1 cellular context compared by ENCODE assay signal in genomic region chr9:128120741-128121465, GRCh38.
TF ChIP-seq lines count a peak whose summit lies in the region.

No MANE protein-coding gene starts in this region.

TF ChIP-seq in GM12878, 131 proteins besides CTCF, POLR2A, EP300 and RAD21:
- no peak for TF ChIP-seq YBX1 (IDR thresholded peaks at IDR 0.05)
- TF ChIP-seq SMC3 (IDR thresholded peaks at IDR 0.05; ENCODE audit: borderline replicate concordance, low read length): no peak
- no peak for TF ChIP-seq BACH1 (IDR thresholded peaks at IDR 0.05; ENCODE audit: borderline replicate concordance)
- no peak for TF ChIP-seq ATF7 (IDR thresholded peaks at IDR 0.05; ENCODE audit: low read depth)
- no peak for TF ChIP-seq SRF (IDR thresholded peaks at IDR 0.05; ENCODE audit: low read depth in 2 of 2, low read length in 2 of 2)
- TF ChIP-seq IRF4 (IDR thresholded peaks at IDR 0.05; ENCODE audit: low read depth, low read length): no peak
- TF ChIP-seq NBN (IDR thresholded peaks at IDR 0.05): no peak
- no peak for TF ChIP-seq ZNF24 (IDR thresholded peaks at IDR 0.05)
- TF ChIP-seq ZBTB11 (CRISPR knock-in tag; IDR thresholded peaks at IDR 0.05): no peak
- TF ChIP-seq RCOR1 (conservative IDR thresholded peaks at IDR 0.05; ENCODE audit: low read depth, low read length): no peak
- no peak for TF ChIP-seq TBL1XR1 (IDR thresholded peaks at IDR 0.05; ENCODE audit: low read depth, low read length)
- TF ChIP-seq NR2C2 (IDR thresholded peaks at IDR 0.05; ENCODE audit: borderline replicate concordance, control insufficient read depth, insufficient read length, low read depth): no peak
TF ChIP-seq in GM12878: peak in this region for 0.
